In the genomic region with DNA sequence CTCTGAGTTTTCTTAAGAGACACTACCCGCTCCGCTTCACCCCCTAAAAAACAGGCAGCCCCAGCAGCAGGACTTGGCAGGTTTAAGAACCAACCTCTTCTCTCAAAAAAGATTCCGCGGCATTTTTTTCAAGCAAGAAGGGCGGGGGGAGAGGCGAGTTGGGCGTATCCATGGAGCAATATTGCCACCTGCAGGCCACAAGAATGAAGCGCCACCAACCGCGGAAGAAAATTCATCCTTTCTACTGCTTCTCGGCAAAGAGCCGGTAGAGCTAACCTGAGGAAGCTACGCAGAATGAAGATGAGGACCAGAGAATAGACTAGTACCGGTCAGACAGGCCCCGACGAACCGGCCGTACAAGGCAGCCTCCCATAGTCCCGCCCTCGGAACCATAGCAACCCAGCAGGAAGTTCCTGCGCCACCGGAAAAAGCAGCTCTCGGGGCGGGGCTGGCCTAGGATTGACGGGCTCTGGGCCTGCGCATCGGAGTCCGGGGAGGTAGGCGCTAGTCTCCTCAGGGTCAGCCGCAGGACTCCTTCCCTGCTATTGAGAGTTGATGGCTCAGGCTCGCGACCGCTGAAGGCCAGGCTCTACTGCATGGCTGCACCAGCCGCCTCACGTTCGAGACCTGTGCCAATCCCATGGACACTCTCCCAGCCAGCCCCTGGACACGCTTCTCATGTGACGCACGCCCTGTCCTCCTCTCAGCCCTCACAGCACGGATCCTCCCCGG, we compare ENCODE assay signal across 8 cellular contexts.
DNase-seq lines count a peak whose midpoint lies in the region; TF ChIP-seq lines count a peak whose summit lies in the region.

No MANE protein-coding gene starts in this region.

- H3K4me3 ChIP-seq in HAP-1: peak overlapping the region; percentile 56
- peak overlapping the region; percentile 74 for H3K4me3 ChIP-seq in fibroblast of villous mesenchyme (ENCODE audit: low read depth, low read length)
- peak overlapping the region; percentile 67 for H3K4me3 ChIP-seq in neural progenitor cell
- peak overlapping the region; percentile 70 to 83 for H3K4me3 ChIP-seq in stomach smooth muscle (ENCODE audit: low read length in 2 of 2)

- peaks cover 36% of the 10 kb centered on the region for H3K4me1 Mint-ChIP-seq in neural progenitor cell

- H3K27me3 ChIP-seq in HAP-1 (ENCODE audit: low read depth) (no peaks in the 10 kb centered on the region), neural progenitor cell (no peaks in the 10 kb centered on the region), stomach smooth muscle (ENCODE audit: control insufficient read depth in 1 of 2, insufficient read depth in 2 of 2, low read length in 2 of 2) (peaks cover 0 to 12% of the 10 kb centered on the region in 2 donors)

- DNase-seq in GM03348 (ENCODE audit: low spot score) (peak; percentile 89), HAP-1 (ENCODE audit: low spot score in 2 of 2) (peak; percentile 78 to 97), M059J (ENCODE audit: low read depth) (peak; percentile 87), activated gamma-delta T cell treated with Interleukin-2 at 50 U/mL for 16 hours (peak; percentile 92), fibroblast of villous mesenchyme (ENCODE audit: low read depth) (peak; percentile 88), neural progenitor cell (ENCODE audit: low spot score) (peak; percentile 88)

- H3K27ac ChIP-seq in neural progenitor cell (peak overlapping the region; percentile 88), stomach smooth muscle (ENCODE audit: low read length) (peak overlapping the region; percentile 87)

- H3K79me2 ChIP-seq in neural progenitor cell (ENCODE audit: low read depth): no peaks in the 10 kb centered on the region

- H3K4me3 Mint-ChIP-seq in neural progenitor cell: peak overlapping the region; percentile 95

- no peaks in the 10 kb centered on the region for H4K20me1 ChIP-seq in neural progenitor cell (ENCODE audit: low read depth)

- H2AFZ ChIP-seq in neural progenitor cell (replicated peaks): peak overlapping the region; percentile 91

- H3K9me3 ChIP-seq in HAP-1 (no peaks in the 10 kb centered on the region), neural progenitor cell (ENCODE audit: low read depth) (no peaks in the 10 kb centered on the region), stomach smooth muscle (ENCODE audit: control insufficient read depth in 2 of 2, low read length in 2 of 2) (no peaks in the 10 kb centered on the region)

- H3K36me3 ChIP-seq in HAP-1 (replicated peaks) (no peaks in the 10 kb centered on the region), neural progenitor cell (no peaks in the 10 kb centered on the region), stomach smooth muscle (ENCODE audit: control insufficient read depth in 2 of 2, insufficient read depth in 2 of 2, low read length in 2 of 2) (no peaks in the 10 kb centered on the region)

- H3F3A ChIP-seq in neural progenitor cell (ENCODE audit: low read depth): peaks cover 3% of the 10 kb centered on the region

- in situ Hi-C loops in HAP-1 (cut with MboI; ENCODE audit: low sequenced_read_pairs): loop anchor here (25.0 kb wide), 1 partner anchor 624 kb away; no protein-coding TSS in a partner anchor

- H3K4me1 ChIP-seq in HAP-1 (peaks cover 9% of the 10 kb centered on the region), neural progenitor cell (no peaks in the 10 kb centered on the region), stomach smooth muscle (ENCODE audit: control insufficient read depth, insufficient read depth, low read length) (peaks cover 10% of the 10 kb centered on the region)

- H3K9ac ChIP-seq in neural progenitor cell (peak overlapping the region; percentile 50), stomach smooth muscle (ENCODE audit: low read length in 2 of 2) (peak overlapping the region; percentile 79 to 97)

- no peaks in the 10 kb centered on the region for H3K36me3 Mint-ChIP-seq in neural progenitor cell

- H3K27ac Mint-ChIP-seq in neural progenitor cell: peak overlapping the region; percentile 100

- peak; percentile 56 for TF ChIP-seq POLR2A in Raji (IDR thresholded peaks at IDR 0.05; ENCODE audit: insufficient read depth, low read depth, low read length)

- peak overlapping the region; percentile 76 for H3K4me2 ChIP-seq in neural progenitor cell

- TF ChIP-seq CTCF in fibroblast of villous mesenchyme (IDR thresholded peaks at IDR 0.05; ENCODE audit: insufficient read depth, low read depth, low read length) (peak; percentile 82), neural progenitor cell (IDR thresholded peaks at IDR 0.05) (peak; percentile 95)

- no peaks in the 10 kb centered on the region for H3K9me3 Mint-ChIP-seq in neural progenitor cell

- H3K27me3 Mint-ChIP-seq in neural progenitor cell (ENCODE audit: insufficient read depth, low read depth): no peaks in the 10 kb centered on the region

Comparison
In these comparisons a context has a peak if more than half of its experiments do, and no peak if none do; other contexts are left out.
1. Peak in every context shown above with its lines: DNase-seq, H3K4me3 ChIP-seq and H3K27ac ChIP-seq.